In genomic region chr7:33760834-33761233, GRCh38 we compare ENCODE assay signal across 13 cellular contexts.
"Had no signal": no experiment of that assay in that cellular context is flagged by ENCODE, and none has a peak within 500 bp of the region (broad histone marks: within the 10 kb centered on the region; RNA-seq: fewer than 3 reads in every experiment).

No MANE protein-coding gene starts in this region.

- FAIRE-seq: kidney had no signal

- H3K27ac ChIP-seq: colonic mucosa, gastroesophageal sphincter, hepatocyte, transverse colon had no signal

- DNase-seq: activated CD4-positive, alpha-beta T cell treated with anti-CD3 and anti-CD28 coated beads for 48 hours; activated naive CD4-positive, alpha-beta T cell treated with anti-CD3 and anti-CD28 coated beads for 36 hours; caudate nucleus; colonic mucosa; effector CD4-positive, alpha-beta T cell; kidney; naive thymus-derived CD4-positive, alpha-beta T cell; stimulated activated CD4-positive, alpha-beta T cell treated with anti-CD3 and anti-CD28 coated beads, Interleukin-2, amount 100 ng/mL, for 24 hours; stimulated activated naive B cell treated with anti-CD40 and anti-IgM and Interleukin-4, amounts not matched to agents 10 μg/mL and 1 μg/mL and 100 μg/mL, for 72 hours; substantia nigra; transverse colon had no signal

- H3K36me3 ChIP-seq: colonic mucosa, gastroesophageal sphincter, transverse colon had no signal

- H3K4me2 ChIP-seq: hepatocyte had no signal

- H3K9me3 ChIP-seq: colonic mucosa, gastroesophageal sphincter, transverse colon had no signal

- H3K4me3 ChIP-seq: colonic mucosa, gastroesophageal sphincter, hepatocyte, transverse colon had no signal

- ATAC-seq: gastroesophageal sphincter; naive thymus-derived CD4-positive, alpha-beta T cell; stimulated activated naive B cell treated with anti-CD40 and anti-IgM and Interleukin-4, amounts not matched to agents 10 μg/mL and 1 μg/mL and 100 μg/mL, for 72 hours had no signal

- H2AFZ ChIP-seq: hepatocyte had no signal

- H3K4me1 ChIP-seq: colonic mucosa had no signal

- H3K27me3 ChIP-seq: colonic mucosa, gastroesophageal sphincter, hepatocyte, transverse colon had no signal

- H3K79me2 ChIP-seq: hepatocyte had no signal
